In genomic region chr11:99568808-99569207, GRCh38 we compare ENCODE assay signal across 25 cellular contexts.
"Had no signal": no experiment of that assay in that cellular context is flagged by ENCODE, and none has a peak within 500 bp of the region (broad histone marks: within the 10 kb centered on the region; RNA-seq: fewer than 3 reads in every experiment).

No MANE protein-coding gene starts in this region.

- DNase-seq: activated CD4-positive, alpha-beta memory T cell treated with anti-CD3 and anti-CD28 coated beads, Interleukin-2, amount 10 ng/mL, durations not matched to agents 7 days and 5 days; activated CD4-positive, alpha-beta T cell treated with anti-CD3 and anti-CD28 coated beads for 1 hour; activated CD4-positive, alpha-beta T cell treated with anti-CD3 and anti-CD28 coated beads, Interleukin-2, amount 10 ng/mL, durations not matched to agents 7 days and 5 days; activated CD8-positive, alpha-beta memory T cell treated with anti-CD3 and anti-CD28 coated beads, Interleukin-2, amount 50 U/mL, for 48 hours; activated gamma-delta T cell; activated naive CD4-positive, alpha-beta T cell treated with anti-CD3 and anti-CD28 coated beads, Interleukin-2, amount 10 ng/mL, durations not matched to agents 7 days and 5 days; activated naive CD8-positive, alpha-beta T cell treated with anti-CD3 and anti-CD28 coated beads, Interleukin-2, amount 10 ng/mL, durations not matched to agents 7 days and 5 days; activated T-cell treated with anti-CD3 and anti-CD28 coated beads, Interleukin-2, amount 50 U/mL, for 24 hours; brain microvascular endothelial cell; dorsolateral prefrontal cortex; effector memory CD4-positive, alpha-beta T cell; gastrocnemius medialis; glutamatergic neuron; left lung; lower lobe of right lung; mesenchymal stem cell; natural killer cell; occipital lobe; right cardiac atrium; stimulated activated CD4-positive, alpha-beta T cell treated with anti-CD3 and anti-CD28 coated beads, Interleukin-15, amount 100 ng/mL, for 24 hours; stimulated activated CD4-positive, alpha-beta T cell treated with anti-CD3 and anti-CD28 coated beads, Interleukin-2, amount 100 ng/mL, for 24 hours; stimulated activated naive B cell treated with anti-CD40 and anti-IgM and Interleukin-4, amounts not matched to agents 10 μg/mL and 1 μg/mL and 100 μg/mL, for 72 hours; stomach; thyroid gland had no signal

- ATAC-seq: gastrocnemius medialis; left lung; lower lobe of right lung; natural killer cell; right cardiac atrium; stimulated activated naive B cell treated with anti-CD40 and anti-IgM and Interleukin-4, amounts not matched to agents 10 μg/mL and 1 μg/mL and 100 μg/mL, for 72 hours; WTC11 had no signal
